In the genomic region with DNA sequence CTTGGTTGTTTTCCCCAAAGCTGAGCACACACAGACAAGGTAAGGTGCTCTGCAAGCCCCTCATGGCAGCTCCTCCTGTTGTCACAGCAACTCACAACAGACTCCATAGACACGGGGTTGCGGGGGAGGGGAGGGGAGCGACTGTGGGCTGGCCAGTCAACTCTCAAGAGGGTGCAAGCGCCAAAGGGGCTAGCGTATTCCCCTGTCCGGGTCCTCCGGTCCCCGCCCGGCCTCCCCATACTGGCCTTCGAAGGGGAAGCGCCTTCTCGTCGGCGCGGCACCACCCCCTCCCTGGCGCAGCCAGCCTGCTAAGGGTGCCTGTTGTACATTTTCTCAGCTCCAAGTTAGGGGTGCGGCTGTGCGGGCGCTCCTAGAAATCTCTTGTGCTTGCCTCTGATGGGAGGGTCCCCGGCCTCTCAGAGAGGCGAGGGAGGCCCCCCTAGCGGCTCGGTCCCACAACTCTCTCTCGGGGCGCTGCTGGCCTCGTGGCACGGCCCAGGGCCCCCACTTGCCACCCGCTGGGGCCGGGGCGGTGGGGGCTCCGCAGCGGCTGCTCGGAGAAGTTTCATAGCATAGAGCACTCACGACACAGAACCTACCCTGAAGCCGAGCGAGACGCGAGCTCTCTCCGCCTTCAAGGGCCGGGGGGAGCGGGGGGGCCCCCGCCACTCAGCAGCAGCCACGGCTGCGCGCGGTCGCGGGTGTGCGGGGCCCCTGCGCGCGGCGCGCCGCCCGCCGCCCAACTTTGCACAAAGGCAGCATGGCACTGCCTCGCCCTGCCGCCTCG, we compare ENCODE assay signal across 8 cellular contexts. TPM values are rescaled to one million over a fixed set of nuclear protein-coding genes. Genes with fewer than 3 reads are reported as not detected.
DNase-seq lines count a peak whose midpoint lies in the region; ATAC-seq, FAIRE-seq and TF ChIP-seq lines count a peak whose summit lies in the region.

No MANE protein-coding gene starts in this region.

- TF ChIP-seq CTCF in brain microvascular endothelial cell (IDR thresholded peaks at IDR 0.05; ENCODE audit: low read depth, low read length, missing control alignments): peak; percentile 6

- no peaks in the 10 kb centered on the region for H3K27me3 ChIP-seq in brain microvascular endothelial cell (replicated peaks)

- peak; percentile 21 for ATAC-seq in GM18520 (IDR thresholded peaks at IDR 0.05; ENCODE audit: unreplicated experiment)
- peak; percentile 43 for ATAC-seq in HG03175 (IDR thresholded peaks at IDR 0.05; ENCODE audit: unreplicated experiment)

- in situ Hi-C loops in brain microvascular endothelial cell (cut with HindIII; ENCODE audit: low pct_ligation_motif_present, low sequenced_read_pairs): no loop called here

- H3K27ac ChIP-seq in brain microvascular endothelial cell: peak overlapping the region; percentile 94

- FAIRE-seq in RCC 7860 (lab: Jason Lieb, UNC): no peak

- H3K4me3 ChIP-seq in brain microvascular endothelial cell (ENCODE audit: low read depth, low read length): peak overlapping the region; percentile 76
- peak overlapping the region; percentile 63 for H3K4me3 ChIP-seq in iPS-11a (ENCODE audit: low read depth, low read length)

- DNase-seq in AML-193 (lab: John Stamatoyannopoulos, UW): peak; percentile 9 to 23
- peak; percentile 48 for DNase-seq in RCC 7860 (ENCODE audit: low spot score)
- DNase-seq in brain microvascular endothelial cell: peak; percentile 74
- DNase-seq in renal cortical epithelial cell (ENCODE audit: low read depth): peak; percentile 47
- DNase-seq in effector CD8-positive, alpha-beta T cell (lab: John Stamatoyannopoulos, UW): no peak

- H3K36me3 ChIP-seq in brain microvascular endothelial cell (replicated peaks): no peaks in the 10 kb centered on the region

RNA-seq across cellular contexts. Expression of a gene that starts 0.4 kb away (rescaled TPM):
- 23.2 and 32.3 TPM in 2 replicates for total RNA-seq in renal cortical epithelial cell
